Comparison of ENCODE assay signal across 1 cellular context in the genomic region with DNA sequence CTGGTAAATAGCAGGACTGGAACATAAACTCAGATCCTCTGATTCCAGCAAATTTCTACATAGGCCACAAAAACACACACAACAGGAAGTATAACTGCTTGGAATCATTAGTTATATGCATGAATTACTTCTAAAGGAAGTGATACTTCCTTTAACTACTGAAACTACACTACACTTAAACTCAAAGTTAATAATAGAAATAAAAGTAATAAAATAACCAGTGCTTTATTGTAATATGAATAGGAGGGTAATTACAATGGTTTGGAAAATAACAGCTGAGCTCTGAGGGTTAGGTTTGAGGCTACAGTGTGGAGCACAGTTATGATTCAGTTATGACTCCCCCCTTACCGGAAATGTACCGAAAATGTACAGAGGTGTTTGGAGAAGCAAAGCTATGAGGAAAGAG.
TF ChIP-seq lines count a peak whose summit lies in the region.

No MANE protein-coding gene starts in this region.

TF ChIP-seq in GM12878, 131 proteins besides CTCF, POLR2A, EP300 and RAD21 (continued from another document and continues in another):
- TF ChIP-seq BCLAF1 (IDR thresholded peaks at IDR 0.05) (no peak), SMC3 (IDR thresholded peaks at IDR 0.05; ENCODE audit: borderline replicate concordance, low read length) (no peak), NFYA (IDR thresholded peaks at IDR 0.05; ENCODE audit: borderline replicate concordance, low read depth, low read length) (no peak), BHLHE40 (IDR thresholded peaks at IDR 0.05; ENCODE audit: borderline replicate concordance in 1 of 2, low read depth in 2 of 2, low read length in 1 of 2) (peak in 1 of 2 experiments; percentile 34; a peak in 1 of 4 replicates), SREBF1 (IDR thresholded peaks at IDR 0.05; ENCODE audit: low read length) (peak; percentile 8; the same call in 1 of the 2 replicates), BACH1 (IDR thresholded peaks at IDR 0.05; ENCODE audit: borderline replicate concordance) (no peak), NFXL1 (IDR thresholded peaks at IDR 0.05; ENCODE audit: borderline replicate concordance) (no peak), ATF3 (IDR thresholded peaks at IDR 0.05; ENCODE audit: borderline replicate concordance, extremely low read depth, low read depth, low read length) (no peak), CUX1 (IDR thresholded peaks at IDR 0.05; ENCODE audit: insufficient replicate concordance, low read depth, low read length) (peak; percentile 48), DPF2 (IDR thresholded peaks at IDR 0.05) (peak; percentile 66), RCOR1 (conservative IDR thresholded peaks at IDR 0.05; ENCODE audit: low read depth, low read length) (no peak), ZNF24 (IDR thresholded peaks at IDR 0.05) (no peak), EED (IDR thresholded peaks at IDR 0.05; ENCODE audit: low read depth) (peak; percentile 81; the same call in 1 of the 2 replicates), BCL11A (IDR thresholded peaks at IDR 0.05; ENCODE audit: low read depth, low read length) (peak; percentile 77), PML (IDR thresholded peaks at IDR 0.05; ENCODE audit: low read length) (no peak; the same call in 1 of the 2 replicates), POU2F2 (IDR thresholded peaks at IDR 0.05; ENCODE audit: borderline replicate concordance, low read depth, low read length) (peak; percentile 35; the same call in 1 of the 3 replicates), NFIC (IDR thresholded peaks at IDR 0.05; ENCODE audit: low read depth, low read length) (peak; percentile 98), JUND (IDR thresholded peaks at IDR 0.05; ENCODE audit: low read depth, low read length) (no peak), TCF12 (IDR thresholded peaks at IDR 0.05; ENCODE audit: low read depth, low read length) (0 out of 2 replicates have a peak, but pooled peaks have one; percentile 63), TBL1XR1 (IDR thresholded peaks at IDR 0.05; ENCODE audit: low read depth, low read length) (no peak), PAX8 (IDR thresholded peaks at IDR 0.05) (no peak), SKIL (IDR thresholded peaks at IDR 0.05; ENCODE audit: low read depth, poor library complexity, severe bottlenecking) (peak; percentile 64), CBX3 (IDR thresholded peaks at IDR 0.05; ENCODE audit: borderline replicate concordance, low read depth) (no peak), WRNIP1 (IDR thresholded peaks at IDR 0.05; ENCODE audit: borderline replicate concordance, low read depth, low read length) (no peak), IKZF2 (IDR thresholded peaks at IDR 0.05) (peak; percentile 91), NR2F1 (conservative IDR thresholded peaks at IDR 0.05) (peak; percentile 73), STAT3 (IDR thresholded peaks at IDR 0.05; ENCODE audit: low read depth, low read length) (no peak), JUNB (IDR thresholded peaks at IDR 0.05) (peak; percentile 91), NR2C2 (IDR thresholded peaks at IDR 0.05; ENCODE audit: borderline replicate concordance, control insufficient read depth, insufficient read length, low read depth) (no peak), ELK1 (IDR thresholded peaks at IDR 0.05; ENCODE audit: low read depth, low read length) (no peak), STAT1 (conservative IDR thresholded peaks at IDR 0.05) (no peak), ZNF622 (IDR thresholded peaks at IDR 0.05) (no peak), KDM1A (IDR thresholded peaks at IDR 0.05; ENCODE audit: borderline replicate concordance) (no peak), RUNX3 (IDR thresholded peaks at IDR 0.05; ENCODE audit: low read length) (peak; percentile 92), RELB (IDR thresholded peaks at IDR 0.05; ENCODE audit: low read depth) (peak; percentile 64)
- TF ChIP-seq, protein P1, sequence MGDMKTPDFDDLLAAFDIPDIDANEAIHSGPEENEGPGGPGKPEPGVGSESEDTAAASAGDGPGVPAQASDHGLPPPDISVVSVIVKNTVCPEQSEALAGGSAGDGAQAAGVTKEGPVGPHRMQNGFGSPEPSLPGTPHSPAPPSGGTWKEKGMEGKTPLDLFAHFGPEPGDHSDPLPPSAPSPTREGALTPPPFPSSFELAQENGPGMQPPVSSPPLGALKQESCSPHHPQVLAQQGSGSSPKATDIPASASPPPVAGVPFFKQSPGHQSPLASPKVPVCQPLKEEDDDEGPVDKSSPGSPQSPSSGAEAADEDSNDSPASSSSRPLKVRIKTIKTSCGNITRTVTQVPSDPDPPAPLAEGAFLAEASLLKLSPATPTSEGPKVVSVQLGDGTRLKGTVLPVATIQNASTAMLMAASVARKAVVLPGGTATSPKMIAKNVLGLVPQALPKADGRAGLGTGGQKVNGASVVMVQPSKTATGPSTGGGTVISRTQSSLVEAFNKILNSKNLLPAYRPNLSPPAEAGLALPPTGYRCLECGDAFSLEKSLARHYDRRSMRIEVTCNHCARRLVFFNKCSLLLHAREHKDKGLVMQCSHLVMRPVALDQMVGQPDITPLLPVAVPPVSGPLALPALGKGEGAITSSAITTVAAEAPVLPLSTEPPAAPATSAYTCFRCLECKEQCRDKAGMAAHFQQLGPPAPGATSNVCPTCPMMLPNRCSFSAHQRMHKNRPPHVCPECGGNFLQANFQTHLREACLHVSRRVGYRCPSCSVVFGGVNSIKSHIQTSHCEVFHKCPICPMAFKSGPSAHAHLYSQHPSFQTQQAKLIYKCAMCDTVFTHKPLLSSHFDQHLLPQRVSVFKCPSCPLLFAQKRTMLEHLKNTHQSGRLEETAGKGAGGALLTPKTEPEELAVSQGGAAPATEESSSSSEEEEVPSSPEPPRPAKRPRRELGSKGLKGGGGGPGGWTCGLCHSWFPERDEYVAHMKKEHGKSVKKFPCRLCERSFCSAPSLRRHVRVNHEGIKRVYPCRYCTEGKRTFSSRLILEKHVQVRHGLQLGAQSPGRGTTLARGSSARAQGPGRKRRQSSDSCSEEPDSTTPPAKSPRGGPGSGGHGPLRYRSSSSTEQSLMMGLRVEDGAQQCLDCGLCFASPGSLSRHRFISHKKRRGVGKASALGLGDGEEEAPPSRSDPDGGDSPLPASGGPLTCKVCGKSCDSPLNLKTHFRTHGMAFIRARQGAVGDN (IDR thresholded peaks at IDR 0.05), result no peak
- TF ChIP-seq, protein P2, sequence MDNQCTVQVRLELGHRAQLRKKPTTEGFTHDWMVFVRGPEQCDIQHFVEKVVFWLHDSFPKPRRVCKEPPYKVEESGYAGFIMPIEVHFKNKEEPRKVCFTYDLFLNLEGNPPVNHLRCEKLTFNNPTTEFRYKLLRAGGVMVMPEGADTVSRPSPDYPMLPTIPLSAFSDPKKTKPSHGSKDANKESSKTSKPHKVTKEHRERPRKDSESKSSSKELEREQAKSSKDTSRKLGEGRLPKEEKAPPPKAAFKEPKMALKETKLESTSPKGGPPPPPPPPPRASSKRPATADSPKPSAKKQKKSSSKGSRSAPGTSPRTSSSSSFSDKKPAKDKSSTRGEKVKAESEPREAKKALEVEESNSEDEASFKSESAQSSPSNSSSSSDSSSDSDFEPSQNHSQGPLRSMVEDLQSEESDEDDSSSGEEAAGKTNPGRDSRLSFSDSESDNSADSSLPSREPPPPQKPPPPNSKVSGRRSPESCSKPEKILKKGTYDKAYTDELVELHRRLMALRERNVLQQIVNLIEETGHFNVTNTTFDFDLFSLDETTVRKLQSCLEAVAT (IDR thresholded peaks at IDR 0.05), result peak; percentile 49; the same call in 1 of the 2 replicates
- TF ChIP-seq, protein P3, sequence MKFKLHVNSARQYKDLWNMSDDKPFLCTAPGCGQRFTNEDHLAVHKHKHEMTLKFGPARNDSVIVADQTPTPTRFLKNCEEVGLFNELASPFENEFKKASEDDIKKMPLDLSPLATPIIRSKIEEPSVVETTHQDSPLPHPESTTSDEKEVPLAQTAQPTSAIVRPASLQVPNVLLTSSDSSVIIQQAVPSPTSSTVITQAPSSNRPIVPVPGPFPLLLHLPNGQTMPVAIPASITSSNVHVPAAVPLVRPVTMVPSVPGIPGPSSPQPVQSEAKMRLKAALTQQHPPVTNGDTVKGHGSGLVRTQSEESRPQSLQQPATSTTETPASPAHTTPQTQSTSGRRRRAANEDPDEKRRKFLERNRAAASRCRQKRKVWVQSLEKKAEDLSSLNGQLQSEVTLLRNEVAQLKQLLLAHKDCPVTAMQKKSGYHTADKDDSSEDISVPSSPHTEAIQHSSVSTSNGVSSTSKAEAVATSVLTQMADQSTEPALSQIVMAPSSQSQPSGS (IDR thresholded peaks at IDR 0.05; ENCODE audit: low read length), result peak; percentile 87
